Comparison of ENCODE assay signal across 2 cellular contexts in the genomic region with DNA sequence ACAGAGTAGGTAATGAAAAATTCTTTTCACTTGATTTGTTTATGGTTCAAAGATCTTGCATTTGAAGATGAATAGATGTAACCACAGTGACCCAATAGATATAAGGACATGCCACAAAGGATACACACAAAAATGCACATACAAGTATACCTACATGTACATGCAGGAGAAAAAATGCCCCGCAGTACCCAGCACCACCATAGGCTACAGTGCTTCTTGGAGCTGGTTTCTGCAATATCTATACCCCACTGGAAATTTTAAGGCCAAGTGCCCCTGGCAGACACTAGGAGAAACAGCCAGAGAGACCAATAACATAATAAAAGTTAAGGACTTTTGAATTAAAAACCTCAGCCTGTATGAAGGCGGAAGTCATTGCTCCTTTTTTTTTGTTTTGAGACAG.
TF ChIP-seq lines count a peak whose summit lies in the region.

No MANE protein-coding gene starts in this region.

TF ChIP-seq in HepG2, 621 proteins besides CTCF, POLR2A, EP300 and RAD21:
- no peak for TF ChIP-seq ZNF383 (CRISPR knock-in tag; IDR thresholded peaks at IDR 0.05; ENCODE audit: borderline replicate concordance)

TF ChIP-seq in GM12878, 131 proteins besides CTCF, POLR2A, EP300 and RAD21:
- TF ChIP-seq CBX5 (IDR thresholded peaks at IDR 0.05; ENCODE audit: low read depth) (no peak), ELK1 (IDR thresholded peaks at IDR 0.05; ENCODE audit: low read depth, low read length) (no peak), IRF5 (IDR thresholded peaks at IDR 0.05; ENCODE audit: borderline replicate concordance) (no peak), ASH2L (IDR thresholded peaks at IDR 0.05; ENCODE audit: borderline replicate concordance, low read depth) (no peak), MTA2 (IDR thresholded peaks at IDR 0.05; ENCODE audit: low read depth) (no peak), BMI1 (IDR thresholded peaks at IDR 0.05; ENCODE audit: borderline replicate concordance) (no peak), KAT2A (conservative IDR thresholded peaks at IDR 0.05; ENCODE audit: control insufficient read depth, low read depth, low read length) (no peak), BCL11A (IDR thresholded peaks at IDR 0.05; ENCODE audit: low read depth, low read length) (no peak), MTA3 (IDR thresholded peaks at IDR 0.05; ENCODE audit: borderline replicate concordance, low read length) (no peak), KLF5 (IDR thresholded peaks at IDR 0.05; ENCODE audit: partially characterized antibody) (no peak)
- TF ChIP-seq, protein P1, sequence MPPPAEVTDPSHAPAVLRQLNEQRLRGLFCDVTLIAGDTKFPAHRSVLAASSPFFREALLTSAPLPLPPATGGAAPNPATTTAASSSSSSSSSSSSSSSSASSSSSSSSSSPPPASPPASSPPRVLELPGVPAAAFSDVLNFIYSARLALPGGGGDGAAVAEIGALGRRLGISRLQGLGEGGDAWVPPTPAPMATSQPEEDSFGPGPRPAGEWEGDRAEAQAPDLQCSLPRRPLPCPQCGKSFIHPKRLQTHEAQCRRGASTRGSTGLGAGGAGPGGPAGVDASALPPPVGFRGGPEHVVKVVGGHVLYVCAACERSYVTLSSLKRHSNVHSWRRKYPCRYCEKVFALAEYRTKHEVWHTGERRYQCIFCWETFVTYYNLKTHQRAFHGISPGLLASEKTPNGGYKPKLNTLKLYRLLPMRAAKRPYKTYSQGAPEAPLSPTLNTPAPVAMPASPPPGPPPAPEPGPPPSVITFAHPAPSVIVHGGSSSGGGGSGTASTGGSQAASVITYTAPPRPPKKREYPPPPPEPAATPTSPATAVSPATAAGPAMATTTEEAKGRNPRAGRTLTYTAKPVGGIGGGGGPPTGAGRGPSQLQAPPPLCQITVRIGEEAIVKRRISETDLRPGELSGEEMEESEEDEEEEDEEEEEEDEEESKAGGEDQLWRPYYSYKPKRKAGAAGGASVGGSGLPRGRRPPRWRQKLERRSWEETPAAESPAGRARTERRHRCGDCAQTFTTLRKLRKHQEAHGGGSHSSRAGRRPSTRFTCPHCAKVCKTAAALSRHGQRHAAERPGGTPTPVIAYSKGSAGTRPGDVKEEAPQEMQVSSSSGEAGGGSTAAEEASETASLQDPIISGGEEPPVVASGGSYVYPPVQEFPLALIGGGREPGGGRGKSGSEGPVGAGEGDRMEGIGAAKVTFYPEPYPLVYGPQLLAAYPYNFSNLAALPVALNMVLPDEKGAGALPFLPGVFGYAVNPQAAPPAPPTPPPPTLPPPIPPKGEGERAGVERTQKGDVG (CRISPR knock-in tag; IDR thresholded peaks at IDR 0.05) = no peak
